Comparison of ENCODE assay signal across 8 cellular contexts in the genomic region with DNA sequence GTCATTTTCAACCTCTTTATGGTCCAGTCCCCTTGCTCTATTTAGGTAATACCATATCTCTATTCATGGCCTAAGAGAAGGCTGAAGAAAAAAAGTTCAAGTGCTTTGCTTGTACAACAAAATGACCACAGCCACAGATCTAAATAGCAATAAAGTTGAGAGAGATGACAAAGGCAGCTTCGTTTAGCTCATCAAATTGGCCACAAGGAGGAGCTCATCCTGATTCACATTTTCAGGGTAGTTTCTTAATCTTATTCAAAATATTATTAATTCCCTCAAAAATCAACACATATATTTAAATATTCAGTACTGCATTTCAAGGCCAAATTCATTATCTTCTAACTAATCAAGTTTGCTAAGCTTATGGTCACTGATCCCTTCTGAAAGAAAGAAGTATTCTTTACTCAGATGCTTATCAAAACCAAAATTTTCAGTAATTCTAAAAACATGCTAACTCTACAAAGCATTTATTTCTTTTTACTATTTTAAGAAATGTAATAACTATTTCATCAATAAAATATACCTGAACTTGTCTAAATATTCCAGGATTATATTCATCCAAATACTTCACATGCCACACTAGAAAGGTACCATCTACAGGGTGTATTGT.
DNase-seq lines count a peak whose midpoint lies in the region; ATAC-seq and TF ChIP-seq lines count a peak whose summit lies in the region.

No MANE protein-coding gene starts in this region.

- intact Hi-C loops in lower lobe of right lung (cut with DNase I): no loop called here

- peaks cover 10% of the 10 kb centered on the region for H3K36me3 ChIP-seq in lower lobe of right lung

- H3K9me3 ChIP-seq in lower lobe of right lung: no peaks in the 10 kb centered on the region

- DNase-seq in CD1c-positive myeloid dendritic cell (ENCODE audit: extremely low spot score) (peak; percentile 33), HuH-7 (ENCODE audit: low spot score) (peak; percentile 10), astrocyte of the hippocampus (ENCODE audit: low read depth, low spot score) (peak; percentile 28), lower lobe of right lung (no peak), HK-2 (ENCODE audit: unreplicated experiment) (no peak), NCI-H1930 (lab: John Stamatoyannopoulos, UW) (no peak)
- no peak for DNase-seq in stimulated activated naive CD4-positive, alpha-beta T cell treated with Interleukin-2 at 50 U/mL for 16 hours (lab: John Stamatoyannopoulos, UW)

- no peak for ATAC-seq in lower lobe of right lung
- no peak for ATAC-seq in GM19463 (IDR thresholded peaks at IDR 0.05; ENCODE audit: unreplicated experiment)

- no peak overlapping the region for H3K4me3 ChIP-seq in lower lobe of right lung

- no peaks in the 10 kb centered on the region for H3K4me1 ChIP-seq in lower lobe of right lung

- TF ChIP-seq CTCF in lower lobe of right lung (IDR thresholded peaks at IDR 0.05): peak; percentile 46

- H3K27me3 ChIP-seq in lower lobe of right lung (ENCODE audit: low read depth): no peaks in the 10 kb centered on the region

- H3K27ac ChIP-seq in lower lobe of right lung: no peak overlapping the region

Comparison
In these comparisons a context has a peak if more than half of its experiments do, and no peak if none do; other contexts are left out.
1. DNase-seq: peak in CD1c-positive myeloid dendritic cell (single experiment), HuH-7 (single experiment) and astrocyte of the hippocampus (single experiment); none in lower lobe of right lung (single experiment), HK-2 (single experiment), NCI-H1930 (0 of 2) and stimulated activated naive CD4-positive, alpha-beta T cell treated with Interleukin-2 at 50 U/mL for 16 hours (single experiment).